Comparison of ENCODE assay signal across 12 cellular contexts in genomic region chr9:33186457-33187168, GRCh38. TPM values are rescaled to one million over a fixed set of nuclear protein-coding genes. Genes with fewer than 3 reads are reported as not detected.
DNase-seq lines count a peak whose midpoint lies in the region; ATAC-seq and TF ChIP-seq lines count a peak whose summit lies in the region.
"Had no signal": no experiment of that assay in that cellular context is flagged by ENCODE, and none has a peak within 500 bp of the region (broad histone marks: within the 10 kb centered on the region; RNA-seq: fewer than 3 reads in every experiment).

No MANE protein-coding gene starts in this region.

- 39 to 54% (median 45%) methylated on average over 1 to 3 of the region's 3 CpGs for WGBS in adrenal gland, 4 donors
- 18 to 39% (median 22%) methylated on average over 3 of the region's 3 CpGs for WGBS in heart left ventricle, 4 donors
- WGBS in psoas muscle, 3 donors = 27 to 39% (median 32%) methylated on average over 3 of the region's 3 CpGs

- H3K4me1 ChIP-seq in adrenal gland (replicated peaks in 1 of 2) = peaks cover 0 to 9% of the 10 kb centered on the region in 2 donors
- peaks cover 0 to 53% (median 28%) of the 10 kb centered on the region in 12 donors for H3K4me1 ChIP-seq in heart left ventricle
- H3K4me1 ChIP-seq in psoas muscle = peaks cover 24% of the 10 kb centered on the region

- ATAC-seq in heart left ventricle (peak; percentile 66 to 87 (median 81)), psoas muscle (peak; percentile 28 to 72 (median 66)), GM21447 (IDR thresholded peaks at IDR 0.05; ENCODE audit: unreplicated experiment) (no peak), HG03354 (IDR thresholded peaks at IDR 0.05; ENCODE audit: poor library complexity, severe bottlenecking, unreplicated experiment) (no peak)

- H3K4me3 ChIP-seq in adrenal gland (no peak overlapping the region), heart left ventricle (no peak overlapping the region), psoas muscle (peak overlapping the region; percentile 5)
- H3K4me3 ChIP-seq: ovary had no signal

- H3K27me3 ChIP-seq in adrenal gland (no peaks in the 10 kb centered on the region), heart left ventricle (no peaks in the 10 kb centered on the region), psoas muscle (ENCODE audit: insufficient read depth in 3 of 3, low read length in 2 of 3) (no peaks in the 10 kb centered on the region)
- H3K27me3 ChIP-seq: ovary had no signal

- intact Hi-C loops in adrenal gland (cut with DNase I) (loop anchor here in 1 of 2 donors (5.0 kb wide), 1 partner anchor 36 kb away; no protein-coding TSS in a partner anchor), heart left ventricle (cut with DNase I) (loop anchor here in 2 of 10 donors (5.0 kb wide), 1 partner anchor 36 kb away; no protein-coding TSS in a partner anchor), psoas muscle (cut with DNase I) (no loop called here)

- H3K27ac ChIP-seq in adrenal gland (no peak overlapping the region), heart left ventricle (peak overlapping the region; percentile 44 to 86 (median 75)), psoas muscle (peak overlapping the region; percentile 67)

- no peaks in the 10 kb centered on the region for H3K36me3 ChIP-seq in adrenal gland (replicated peaks in 1 of 2)
- H3K36me3 ChIP-seq in heart left ventricle = no peaks in the 10 kb centered on the region
- no peaks in the 10 kb centered on the region for H3K36me3 ChIP-seq in psoas muscle (ENCODE audit: insufficient read depth in 1 of 2, low read depth in 1 of 2)
- H3K36me3 ChIP-seq: ovary had no signal

- no peak for TF ChIP-seq CTCF in adrenal gland (IDR thresholded peaks at IDR 0.05)
- TF ChIP-seq CTCF in heart left ventricle (IDR thresholded peaks at IDR 0.05) = no peak
- no peak for TF ChIP-seq CTCF in psoas muscle (IDR thresholded peaks at IDR 0.05)

- H3K9me3 ChIP-seq in adrenal gland (replicated peaks in 1 of 3) (no peaks in the 10 kb centered on the region), heart left ventricle (no peaks in the 10 kb centered on the region), psoas muscle (no peaks in the 10 kb centered on the region)
- H3K9me3 ChIP-seq: ovary had no signal

- TF ChIP-seq POLR2A in adrenal gland (IDR thresholded peaks at IDR 0.05) = no peak
- no peak for TF ChIP-seq POLR2A in heart left ventricle (IDR thresholded peaks at IDR 0.05)

- DNase-seq in Daoy (ENCODE audit: low read depth) = peak; percentile 54
- DNase-seq in adrenal gland = peak in 4 of 7 donors; percentile 45 to 63 (median 48)
- DNase-seq in heart left ventricle = peak in 4 of 5 donors; percentile 48 to 60 (median 52)
- no peak for DNase-seq in psoas muscle
- DNase-seq in mucosa of gallbladder (ENCODE audit: low spot score) = no peak
- DNase-seq in NCI-H1930 (lab: John Stamatoyannopoulos, UW) = no peak
- DNase-seq: islet precursor cell, NCI-H1048 had no signal

RNA-seq across cellular contexts. Expression of gene B4GALT1, which starts 19.5 kb away (rescaled TPM):
- 19.1 and 19.2 TPM in 2 replicates for total RNA-seq in Daoy (2014; rRNA removed; shearing (Covaris generic))
- total RNA-seq in adrenal gland (100 to 1,000 TPM in 1 of 8 donors, 10 to 100 TPM in 7; 44.5 to 117 (median 70.1) TPM), heart left ventricle (10 to 100 TPM; 27.4 to 73.3 (median 44.8) TPM), psoas muscle (10 to 100 TPM; 22.3 to 28.1 (median 24.4) TPM), mucosa of gallbladder (66.8 TPM)
- polyA plus RNA-seq in adrenal gland (10 to 100 TPM; 18.7 to 70.5 (median 21.9) TPM), heart left ventricle (10 to 100 TPM; 10.6 to 37.2 TPM), psoas muscle (10 to 100 TPM; 13.0 to 21.9 (median 17.8) TPM)

RNA-seq across cellular contexts. Expression of gene SPINK4, which starts 53.4 kb away (rescaled TPM):
- not detected in 2 replicates for total RNA-seq in Daoy (2014; rRNA removed; shearing (Covaris generic))
- 1 to 10 TPM in 2 of 8 donors, not detected in 6; 1.7 to 5.0 TPM for total RNA-seq in adrenal gland
- polyA plus RNA-seq in adrenal gland = 1 to 10 TPM in 2 of 3 donors, not detected in 1; 1.8 to 4.3 TPM
- total RNA-seq in heart left ventricle = not detected
- not detected for polyA plus RNA-seq in heart left ventricle
- total RNA-seq in psoas muscle = not detected
- polyA plus RNA-seq in psoas muscle = under 1 TPM in 1 of 3 donors, not detected in 2; 0.34 TPM
- 2.5 TPM for total RNA-seq in mucosa of gallbladder
- total RNA-seq: HFFc6, ovary had no signal
- polyA plus RNA-seq: ovary had no signal

Comparison
In these comparisons a context has a peak if more than half of its experiments do, and no peak if none do; other contexts are left out.
1. DNase-seq: peak in Daoy (single experiment), adrenal gland (4 of 7) and heart left ventricle (4 of 5); none in psoas muscle (0 of 2), mucosa of gallbladder (single experiment) and NCI-H1930 (0 of 2).
2. H3K27ac ChIP-seq: peak in heart left ventricle (12 of 12) and psoas muscle (single experiment); none in adrenal gland (0 of 5).
3. ATAC-seq: peak in heart left ventricle (4 of 4) and psoas muscle (4 of 4); none in GM21447 (single experiment) and HG03354 (single experiment).